Comparison of ENCODE assay signal across 8 cellular contexts in the genomic region with DNA sequence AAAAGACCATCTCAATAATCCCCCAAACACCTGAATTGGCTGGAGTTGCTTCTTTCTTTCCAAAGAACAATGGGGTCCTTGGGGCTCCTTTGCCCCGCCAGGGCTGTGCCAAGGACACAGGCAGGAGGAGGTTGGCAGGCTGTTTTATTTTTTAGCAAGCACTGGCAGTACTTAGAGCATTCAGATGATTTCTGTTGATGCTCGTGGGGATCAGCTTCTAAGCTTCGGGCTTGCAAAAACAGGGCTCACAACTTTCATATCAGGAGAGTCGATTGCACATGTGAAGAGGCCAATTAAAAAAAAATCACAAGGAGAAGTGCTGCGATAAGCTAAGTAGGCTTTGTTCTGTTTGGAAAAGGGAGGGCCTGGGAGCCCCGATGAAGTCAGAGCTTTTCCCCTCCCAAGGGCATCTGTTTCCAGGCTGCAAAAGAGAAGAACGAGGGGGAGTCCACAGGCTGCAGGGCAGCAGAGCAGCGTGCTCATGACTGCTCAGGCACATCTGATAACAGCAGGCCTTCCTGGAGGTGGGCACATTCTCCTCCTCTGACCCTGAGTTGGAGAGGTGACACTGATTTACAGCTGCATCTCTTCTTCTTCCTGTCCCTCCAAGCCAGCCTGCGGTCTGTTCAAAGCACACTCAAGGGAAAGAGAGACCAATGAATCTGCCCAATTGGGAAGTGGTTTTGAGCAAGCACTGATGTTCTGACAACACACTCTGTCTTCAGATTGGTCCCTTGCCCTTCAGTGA. TPM values are rescaled to one million over a fixed set of nuclear protein-coding genes. Genes with fewer than 3 reads are reported as not detected.
A peak's percentile ranks its signal among the peaks of the same experiment; 100 is the strongest.
DNase-seq lines count a peak whose midpoint lies in the region; ATAC-seq, FAIRE-seq and TF ChIP-seq lines count a peak whose summit lies in the region.

No MANE protein-coding gene starts in this region.

- FAIRE-seq in H54 (lab: Jason Lieb, UNC) = no peak

- intact Hi-C loops in sciatic nerve (cut with DNase I) = no loop called here

- no peaks in the 10 kb centered on the region for H3K27me3 Mint-ChIP-seq in central memory CD8-positive, alpha-beta T cell
- H3K27me3 Mint-ChIP-seq in progenitor cell of endocrine pancreas = peaks cover 23% of the 10 kb centered on the region

- no peak overlapping the region for H3K4me3 Mint-ChIP-seq in central memory CD8-positive, alpha-beta T cell
- H3K4me3 Mint-ChIP-seq in progenitor cell of endocrine pancreas (ENCODE audit: low read depth) = no peak overlapping the region

- TF ChIP-seq CTCF in GM13976 (IDR thresholded peaks at IDR 0.05; ENCODE audit: borderline replicate concordance, control extremely low read depth, extremely low read depth, insufficient read depth, missing control alignments) (no peak), progenitor cell of endocrine pancreas (IDR thresholded peaks at IDR 0.05; ENCODE audit: unreplicated experiment) (no peak)

- TF ChIP-seq POLR2A in H54 (IDR thresholded peaks at IDR 0.05; ENCODE audit: low read depth, low read length) = no peak

- peak; percentile 40 for ATAC-seq in GM19467 (IDR thresholded peaks at IDR 0.05; ENCODE audit: unreplicated experiment)
- ATAC-seq in central memory CD8-positive, alpha-beta T cell (replicated peaks; ENCODE audit: extremely low read depth, poor library complexity, severe bottlenecking) = peak; percentile 15
- peak; percentile 80 for ATAC-seq in sciatic nerve
- ATAC-seq in HG02623 (IDR thresholded peaks at IDR 0.05; ENCODE audit: unreplicated experiment) = no peak

- no peaks in the 10 kb centered on the region for H3K36me3 Mint-ChIP-seq in central memory CD8-positive, alpha-beta T cell (ENCODE audit: insufficient read depth)
- no peaks in the 10 kb centered on the region for H3K36me3 Mint-ChIP-seq in progenitor cell of endocrine pancreas (ENCODE audit: insufficient read depth)

- in situ Hi-C loops in GM13976 (cut with MboI; ENCODE audit: low sequenced_read_pairs, unreplicated experiment) = no loop called here

- no peak overlapping the region for H3K27ac Mint-ChIP-seq in central memory CD8-positive, alpha-beta T cell (ENCODE audit: low read depth)
- no peak overlapping the region for H3K27ac Mint-ChIP-seq in progenitor cell of endocrine pancreas

- no peaks in the 10 kb centered on the region for H3K9me3 Mint-ChIP-seq in central memory CD8-positive, alpha-beta T cell
- no peaks in the 10 kb centered on the region for H3K9me3 Mint-ChIP-seq in progenitor cell of endocrine pancreas (ENCODE audit: low read depth)

- DNase-seq in NCI-H187 treated with DMSO at 0.1 percent for 48 hours (lab: John Stamatoyannopoulos, UW) = peak; percentile 59
- no peak for DNase-seq in central memory CD8-positive, alpha-beta T cell (ENCODE audit: low spot score in 2 of 2)
- DNase-seq in sciatic nerve (ENCODE audit: low spot score) = no peak
- no peak for DNase-seq in GM13976 (ENCODE audit: low spot score)
- DNase-seq in H54 (ENCODE audit: insufficient read length, low spot score) = no peak
- no peak for DNase-seq in progenitor cell of endocrine pancreas (ENCODE audit: low spot score, unreplicated experiment)

- H3K4me1 Mint-ChIP-seq in central memory CD8-positive, alpha-beta T cell = peaks cover 20% of the 10 kb centered on the region
- H3K4me1 Mint-ChIP-seq in progenitor cell of endocrine pancreas (ENCODE audit: low read depth) = peaks cover 30% of the 10 kb centered on the region

RNA-seq across cellular contexts. Expression of a gene that starts 27.3 kb away (rescaled TPM):
- total RNA-seq in sciatic nerve = 35.9 TPM
- total RNA-seq in progenitor cell of endocrine pancreas = 7.1 and 10.5 TPM in 2 replicates
